In the genomic region with DNA sequence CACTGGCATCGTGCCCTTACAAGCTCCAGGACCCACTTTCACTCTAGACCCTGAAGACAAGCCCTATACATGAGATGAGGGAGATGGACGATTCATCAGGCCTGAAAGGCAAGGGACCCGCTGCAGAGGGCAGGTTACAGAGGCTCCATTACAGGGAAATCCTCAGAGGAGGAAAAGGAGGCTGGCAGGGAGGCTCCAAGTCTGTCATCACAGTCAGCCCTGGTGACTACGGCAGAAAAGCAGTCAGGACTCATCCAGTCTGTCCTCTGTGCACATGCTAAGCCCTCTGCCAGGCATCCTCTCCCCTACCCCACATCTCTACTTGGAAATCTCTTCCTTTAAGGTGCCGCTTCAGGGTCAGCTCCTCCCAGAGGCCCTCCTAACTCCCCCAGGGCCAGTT, we compare ENCODE assay signal across 16 cellular contexts.
DNase-seq lines count a peak whose midpoint lies in the region; TF ChIP-seq lines count a peak whose summit lies in the region.
"Had no signal": no experiment of that assay in that cellular context is flagged by ENCODE, and none has a peak within 500 bp of the region (broad histone marks: within the 10 kb centered on the region; RNA-seq: fewer than 3 reads in every experiment).

No MANE protein-coding gene starts in this region.

- H3K36me3 ChIP-seq in Karpas-422 (ENCODE audit: insufficient read depth, low read length) (no peaks in the 10 kb centered on the region), neutrophil (no peaks in the 10 kb centered on the region), trophoblast cell (ENCODE audit: control insufficient read depth in 1 of 2, insufficient read depth in 2 of 2, low read length in 2 of 2) (no peaks in the 10 kb centered on the region), A673 (ENCODE audit: insufficient read depth, low read length, poor library complexity, severe bottlenecking) (no peaks in the 10 kb centered on the region)
- H3K36me3 ChIP-seq: BLaER1 had no signal

- H3K9me3 ChIP-seq in Karpas-422 (ENCODE audit: low read length) (no peaks in the 10 kb centered on the region), neutrophil (no peaks in the 10 kb centered on the region), trophoblast cell (ENCODE audit: insufficient read depth, low read depth, low read length) (peaks cover 3% of the 10 kb centered on the region), A673 (ENCODE audit: low read depth, low read length, poor library complexity, severe bottlenecking) (no peaks in the 10 kb centered on the region)

- no peak overlapping the region for H4K12ac ChIP-seq in trophoblast cell (ENCODE audit: low read depth, low read length)

- H2AFZ ChIP-seq in Karpas-422 (ENCODE audit: low read length) (no peak overlapping the region), trophoblast cell (ENCODE audit: insufficient read depth, low read length, poor library complexity) (no peak overlapping the region)

- H3K4ac ChIP-seq in trophoblast cell (ENCODE audit: low read depth, low read length): no peak overlapping the region

- intact Hi-C loops in A673 (cut with micrococcal nuclease; ENCODE audit: unreplicated experiment): loop anchor here (10.0 kb wide), 1 partner anchor 334 kb away; no protein-coding TSS in a partner anchor

- H2BK12ac ChIP-seq in trophoblast cell (ENCODE audit: low read length): peak overlapping the region; percentile 29

- H4K20me1 ChIP-seq in Karpas-422 (ENCODE audit: insufficient read depth, low read depth, low read length): no peaks in the 10 kb centered on the region
- H4K20me1 ChIP-seq: BLaER1 had no signal

- no peak overlapping the region for H2BK5ac ChIP-seq in trophoblast cell (ENCODE audit: low read depth, low read length, poor library complexity)

- H3K79me2 ChIP-seq in Karpas-422 (ENCODE audit: low read length) (no peaks in the 10 kb centered on the region), trophoblast cell (ENCODE audit: control insufficient read depth, insufficient read depth, low read length, poor library complexity) (no peaks in the 10 kb centered on the region)

- H3K27ac ChIP-seq in Karpas-422 (ENCODE audit: low read length) (no peak overlapping the region), neutrophil (peak overlapping the region; percentile 52), trophoblast cell (ENCODE audit: low read depth, low read length) (no peak overlapping the region), A673 (ENCODE audit: low read depth, low read length, poor library complexity, severe bottlenecking) (no peak overlapping the region)
- H3K27ac ChIP-seq: BLaER1 had no signal

- CTCF ChIA-PET in A673 (lab: Charles Lee): no interaction called here

- no CpG with 5 or more reads among the region's 5 CpGs for WGBS in trophoblast cell (ENCODE audit: extremely low coverage, insufficient coverage, insufficient read length)

- no peak overlapping the region for H3K23ac ChIP-seq in trophoblast cell (ENCODE audit: low read length)

- TF ChIP-seq CTCF in neutrophil (IDR thresholded peaks at IDR 0.05): no peak
- TF ChIP-seq CTCF in A673 (conservative IDR thresholded peaks at IDR 0.05; ENCODE audit: low read depth, low read length): no peak

- peak; percentile 17 for DNase-seq in Karpas-422
- peak; percentile 49 for DNase-seq in islet precursor cell
- no peak for DNase-seq in trophoblast cell
- no peak for DNase-seq in NCI-H446 treated with DMSO at 0.1 percent for 48 hours (lab: John Stamatoyannopoulos, UW)
- DNase-seq in C1 segment of cervical spinal cord (lab: John Stamatoyannopoulos, UW): no peak
- no peak for DNase-seq in A673 (ENCODE audit: low spot score)
- DNase-seq in GF-D8 (lab: John Stamatoyannopoulos, UW): no peak
- DNase-seq: Calu3; CD8-positive, alpha-beta T cell; DMS79 treated with DMSO at 0.1 percent for 48 hours; GOT3; H7; HFFc6; KBM-7 had no signal

- H3K79me1 ChIP-seq in trophoblast cell (ENCODE audit: low read length): no peaks in the 10 kb centered on the region

- no peak overlapping the region for H3K18ac ChIP-seq in trophoblast cell (ENCODE audit: low read length)

- BruUV-seq in A673 (replicated peaks; lab: Mats Ljungman, UMichigan): no TSS peak

- POLR2A ChIA-PET in A673 (lab: Charles Lee; ENCODE audit: low non-redundant PET): no interaction called here

- no peaks in the 10 kb centered on the region for H3K4me1 ChIP-seq in Karpas-422 (ENCODE audit: low read length)
- H3K4me1 ChIP-seq in neutrophil (ENCODE audit: control insufficient read depth in 1 of 2, insufficient read depth in 1 of 2, low read depth in 1 of 2, low read length in 1 of 2): peaks cover 35 to 43% of the 10 kb centered on the region in 2 experiments
- no peaks in the 10 kb centered on the region for H3K4me1 ChIP-seq in trophoblast cell (ENCODE audit: control insufficient read depth in 1 of 2, insufficient read depth in 2 of 2, low read length in 2 of 2)
- no peaks in the 10 kb centered on the region for H3K4me1 ChIP-seq in A673 (ENCODE audit: insufficient read depth, low read length, poor library complexity, severe bottlenecking)

- H3K4me3 ChIP-seq in Karpas-422 (ENCODE audit: low read length) (no peak overlapping the region), neutrophil (ENCODE audit: low read depth in 1 of 2, low read length in 1 of 2) (no peak overlapping the region), trophoblast cell (ENCODE audit: low read depth, low read length) (no peak overlapping the region), A673 (ENCODE audit: low read depth, low read length, poor library complexity, severe bottlenecking) (no peak overlapping the region)
- H3K4me3 ChIP-seq: BLaER1 had no signal

- no peak overlapping the region for H2BK120ac ChIP-seq in trophoblast cell (ENCODE audit: insufficient read depth, low read length, poor library complexity)

- no peak overlapping the region for H4K8ac ChIP-seq in trophoblast cell (ENCODE audit: low read depth, low read length)

- no peaks in the 10 kb centered on the region for H3K9me2 ChIP-seq in Karpas-422 (replicated peaks; ENCODE audit: insufficient read depth, low read length)

- H2AK5ac ChIP-seq in trophoblast cell (ENCODE audit: low read length): no peak overlapping the region

- H3K4me2 ChIP-seq in Karpas-422 (ENCODE audit: low read depth, low read length, poor library complexity, severe bottlenecking) (no peak overlapping the region), trophoblast cell (ENCODE audit: low read length) (no peak overlapping the region)
- H3K4me2 ChIP-seq: BLaER1 had no signal

- no peak overlapping the region for H4K91ac ChIP-seq in trophoblast cell (ENCODE audit: low read depth, low read length)

- H3K27me3 ChIP-seq in Karpas-422 (ENCODE audit: low read length): no peaks in the 10 kb centered on the region
- no peaks in the 10 kb centered on the region for H3K27me3 ChIP-seq in neutrophil
- H3K27me3 ChIP-seq in trophoblast cell (ENCODE audit: insufficient read depth, low read length): no peaks in the 10 kb centered on the region
- no peaks in the 10 kb centered on the region for H3K27me3 ChIP-seq in A673 (replicated peaks; ENCODE audit: insufficient read depth, low read depth, low read length, poor library complexity)
- H3K27me3 ChIP-seq: BLaER1 had no signal

- no peak overlapping the region for H3K14ac ChIP-seq in trophoblast cell (ENCODE audit: low read length)

- H3K9ac ChIP-seq in Karpas-422 (ENCODE audit: low read length) (no peak overlapping the region), trophoblast cell (ENCODE audit: low read length) (no peak overlapping the region)
- H3K9ac ChIP-seq: BLaER1 had no signal

Comparison
In these comparisons a context has a peak if more than half of its experiments do, and no peak if none do; other contexts are left out.
1. DNase-seq: peak in Karpas-422 (single experiment) and islet precursor cell (single experiment); none in trophoblast cell (0 of 2), NCI-H446 treated with DMSO at 0.1 percent for 48 hours (single experiment), C1 segment of cervical spinal cord (0 of 14), A673 (single experiment) and GF-D8 (single experiment).